13 cellular contexts compared by ENCODE assay signal in the genomic region with DNA sequence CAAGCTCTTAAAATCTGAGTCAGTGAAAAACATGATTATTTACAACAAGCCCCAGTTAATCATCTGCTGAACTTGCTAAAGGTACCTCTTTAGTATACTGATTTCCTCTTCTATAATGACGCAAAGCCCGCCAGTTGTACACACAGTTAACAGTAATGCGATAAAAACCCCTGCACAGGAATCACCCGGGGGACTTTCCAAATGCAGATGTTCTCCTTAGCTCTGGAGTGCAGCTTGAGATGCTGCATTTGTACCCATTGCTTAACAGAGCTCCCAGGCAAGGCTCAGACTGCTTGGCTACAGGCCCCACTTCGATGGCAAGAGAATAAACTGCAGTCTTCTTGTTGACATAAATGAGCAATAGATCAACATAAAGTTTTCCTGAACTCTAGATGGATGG.
DNase-seq lines count a peak whose midpoint lies in the region; ATAC-seq and TF ChIP-seq lines count a peak whose summit lies in the region.
"Had no signal": no experiment of that assay in that cellular context is flagged by ENCODE, and none has a peak within 500 bp of the region (broad histone marks: within the 10 kb centered on the region; RNA-seq: fewer than 3 reads in every experiment).

No MANE protein-coding gene starts in this region.

- ATAC-seq in GM19463 (IDR thresholded peaks at IDR 0.05; ENCODE audit: unreplicated experiment) (peak; percentile 72), foreskin keratinocyte (no peak)
- ATAC-seq in effector memory CD8-positive, alpha-beta T cell (replicated peaks), result no peak
- no peak for ATAC-seq in stimulated activated naive CD8-positive, alpha-beta T cell treated with anti-CD3 and anti-CD28 coated beads, Interleukin-15, Interleukin-2, amounts not matched to agents 100 U/mL and 50 U/mL, for 24 hours

- WGBS in prostate gland, result 58% methylated on average over 5 of the region's 5 CpGs

- H3K9me3 ChIP-seq in prostate gland, result no peaks in the 10 kb centered on the region
- H3K9me3 ChIP-seq: tibial artery had no signal

- TF ChIP-seq CTCF in prostate gland (IDR thresholded peaks at IDR 0.05), result no peak
- TF ChIP-seq CTCF in foreskin keratinocyte (conservative IDR thresholded peaks at IDR 0.05), result no peak

- no peaks in the 10 kb centered on the region for H3K36me3 Mint-ChIP-seq in effector memory CD8-positive, alpha-beta T cell (ENCODE audit: insufficient read depth)

- H3K27ac ChIP-seq in prostate gland (no peak overlapping the region), foreskin keratinocyte (no peak overlapping the region)
- H3K27ac ChIP-seq: tibial artery had no signal

- H3K4me1 Mint-ChIP-seq in effector memory CD8-positive, alpha-beta T cell (ENCODE audit: low read depth in 2 of 2), result no peaks in the 10 kb centered on the region

- H3K4me3 ChIP-seq in prostate gland, result no peak overlapping the region
- H3K4me3 ChIP-seq: lung, tibial artery had no signal

- DNase-seq in NCI-H460 (ENCODE audit: extremely low read depth, low read depth), result peak; percentile 56
- peak; percentile 19 for DNase-seq in fibroblast of gingiva (ENCODE audit: low read depth)
- DNase-seq in prostate gland (ENCODE audit: low spot score), result peak; percentile 7
- DNase-seq in effector memory CD8-positive, alpha-beta T cell, result no peak
- DNase-seq in stimulated activated CD4-positive, alpha-beta T cell treated with anti-CD3 and anti-CD28 coated beads, Interleukin-15, amount 100 ng/mL, for 24 hours, result no peak
- DNase-seq in stimulated activated naive CD8-positive, alpha-beta T cell treated with anti-CD3 and anti-CD28 coated beads, Interleukin-15, Interleukin-2, amounts not matched to agents 100 U/mL and 50 U/mL, for 24 hours, result no peak
- no peak for DNase-seq in foreskin keratinocyte
- DNase-seq: activated CD4-positive, CD25-positive, alpha-beta regulatory T cell treated with anti-CD3 and anti-CD28 coated beads, Interleukin-2, amount 50 U/mL, for 72 hours; NCI-H2107; SIG-M5; tibial artery had no signal

- H3K9me3 Mint-ChIP-seq in effector memory CD8-positive, alpha-beta T cell, result no peaks in the 10 kb centered on the region

- H3K4me1 ChIP-seq in prostate gland (replicated peaks) (no peaks in the 10 kb centered on the region), foreskin keratinocyte (peaks cover 14% of the 10 kb centered on the region)

- no peak overlapping the region for H3K27ac Mint-ChIP-seq in effector memory CD8-positive, alpha-beta T cell

- intact Hi-C loops in prostate gland (cut with DNase I), result loop anchor here (5.0 to 10.0 kb wide), 4 partner anchors 185 to 675 kb away; no protein-coding TSS in a partner anchor

- TF ChIP-seq POLR2A in prostate gland (IDR thresholded peaks at IDR 0.05), result no peak

- H3K27me3 Mint-ChIP-seq in effector memory CD8-positive, alpha-beta T cell, result no peaks in the 10 kb centered on the region

- H3K27me3 ChIP-seq in prostate gland (replicated peaks; ENCODE audit: insufficient read depth), result no peaks in the 10 kb centered on the region
- H3K27me3 ChIP-seq in foreskin keratinocyte, result no peaks in the 10 kb centered on the region
- H3K27me3 ChIP-seq: tibial artery had no signal

- no peaks in the 10 kb centered on the region for H3K36me3 ChIP-seq in prostate gland
- H3K36me3 ChIP-seq: tibial artery had no signal

- no peak overlapping the region for H3K4me3 Mint-ChIP-seq in effector memory CD8-positive, alpha-beta T cell

Comparison
In these comparisons a context has a peak if more than half of its experiments do, and no peak if none do; other contexts are left out.
1. DNase-seq: peak in NCI-H460 (single experiment), fibroblast of gingiva (single experiment) and prostate gland (single experiment); none in effector memory CD8-positive, alpha-beta T cell (0 of 3), stimulated activated CD4-positive, alpha-beta T cell treated with anti-CD3 and anti-CD28 coated beads, Interleukin-15, amount 100 ng/mL, for 24 hours (single experiment), stimulated activated naive CD8-positive, alpha-beta T cell treated with anti-CD3 and anti-CD28 coated beads, Interleukin-15, Interleukin-2, amounts not matched to agents 100 U/mL and 50 U/mL, for 24 hours (single experiment) and foreskin keratinocyte (0 of 2).